17 cellular contexts compared by ENCODE assay signal in genomic region chr19:29302002-29302928, GRCh38.
A peak's percentile ranks its signal among the peaks of the same experiment; 100 is the strongest.
DNase-seq lines count a peak whose midpoint lies in the region; ATAC-seq and TF ChIP-seq lines count a peak whose summit lies in the region.
"Had no signal": no experiment of that assay in that cellular context is flagged by ENCODE, and none has a peak within 500 bp of the region (broad histone marks: within the 10 kb centered on the region; RNA-seq: fewer than 3 reads in every experiment).

No MANE protein-coding gene starts in this region.

- peak; percentile 57 for ATAC-seq in activated CD4-positive, alpha-beta T cell treated with anti-CD3 and anti-CD28 coated beads for 36 hours
- no peak for ATAC-seq in HG03460 (IDR thresholded peaks at IDR 0.05; ENCODE audit: unreplicated experiment)
- ATAC-seq in omental fat pad (ENCODE audit: low FRiP score) = no peak
- ATAC-seq: PC-3 had no signal

- H3K36me3 ChIP-seq in BLaER1 treated with 17β-estradiol and CSF1 and Interleukin-3, amounts not matched to agents 10 nM and 100 nM = no peaks in the 10 kb centered on the region

- 0 out of 22 replicates have a peak, but pooled peaks cover 0 to 7% (median 0%) of the 10 kb centered on the region in 11 experiments for H3K9me3 ChIP-seq in BLaER1 treated with 17β-estradiol and CSF1 and Interleukin-3, amounts not matched to agents 10 nM and 100 nM (replicated peaks in 1 of 11)
- H3K9me3 ChIP-seq: SK-N-SH had no signal

- H3K9me3 Mint-ChIP-seq in activated CD4-positive, alpha-beta T cell treated with anti-CD3 and anti-CD28 coated beads for 36 hours (ENCODE audit: low read depth) = no peaks in the 10 kb centered on the region
- no peaks in the 10 kb centered on the region for H3K9me3 Mint-ChIP-seq in activated CD4-positive, alpha-beta memory T cell treated with anti-CD3 and anti-CD28 coated beads for 36 hours

- no peak overlapping the region for H3K27ac ChIP-seq in BLaER1 treated with 17β-estradiol and CSF1 and Interleukin-3, amounts not matched to agents 10 nM and 100 nM
- H3K27ac ChIP-seq: C4-2B had no signal

- POLR2A ChIA-PET in activated CD4-positive, alpha-beta T cell treated with anti-CD3 and anti-CD28 coated beads for 36 hours (lab: Charles Lee) = interaction anchor here (0.6 kb wide), 1 partner anchor 385 kb away, joined by 3 read pairs; no protein-coding TSS in a partner anchor
- POLR2A ChIA-PET in activated CD4-positive, alpha-beta memory T cell treated with anti-CD3 and anti-CD28 coated beads for 36 hours (lab: Charles Lee) = no interaction called here

- TF ChIP-seq CTCF in omental fat pad (IDR thresholded peaks at IDR 0.05) = no peak

- no peaks in the 10 kb centered on the region for H3K36me3 Mint-ChIP-seq in activated CD4-positive, alpha-beta T cell treated with anti-CD3 and anti-CD28 coated beads for 36 hours (ENCODE audit: low read depth)
- no peaks in the 10 kb centered on the region for H3K36me3 Mint-ChIP-seq in activated CD4-positive, alpha-beta memory T cell treated with anti-CD3 and anti-CD28 coated beads for 36 hours
- H3K36me3 Mint-ChIP-seq: IgD-negative memory B cell had no signal

- H3K4me3 ChIP-seq in BLaER1 treated with 17β-estradiol and CSF1 and Interleukin-3, amounts not matched to agents 10 nM and 100 nM = no peak overlapping the region

- CTCF ChIA-PET in activated CD4-positive, alpha-beta T cell treated with anti-CD3 and anti-CD28 coated beads for 36 hours (lab: Charles Lee) = interaction anchor here (1.7 kb wide), 1 partner anchor 46 kb away, joined by 4 read pairs; no protein-coding TSS in a partner anchor
- CTCF ChIA-PET in activated CD4-positive, alpha-beta memory T cell treated with anti-CD3 and anti-CD28 coated beads for 36 hours (lab: Charles Lee) = interaction anchor here (0.5 kb wide), 1 partner anchor 423 kb away, joined by 3 read pairs; no protein-coding TSS in a partner anchor

- no peaks in the 10 kb centered on the region for H3K4me1 Mint-ChIP-seq in activated CD4-positive, alpha-beta T cell treated with anti-CD3 and anti-CD28 coated beads for 36 hours
- no peaks in the 10 kb centered on the region for H3K4me1 Mint-ChIP-seq in activated CD4-positive, alpha-beta memory T cell treated with anti-CD3 and anti-CD28 coated beads for 36 hours (ENCODE audit: low read depth)
- H3K4me1 Mint-ChIP-seq: IgD-negative memory B cell had no signal

- H3K4me2 ChIP-seq in BLaER1 treated with 17β-estradiol and CSF1 and Interleukin-3, amounts not matched to agents 10 nM and 100 nM = peak overlapping the region in 7 of 11 experiments; percentile 3 to 28 (median 9); a peak in 7 of 22 replicates
- H3K4me2 ChIP-seq: SK-N-SH had no signal

- no peak overlapping the region for H3K27ac Mint-ChIP-seq in activated CD4-positive, alpha-beta T cell treated with anti-CD3 and anti-CD28 coated beads for 36 hours
- no peak overlapping the region for H3K27ac Mint-ChIP-seq in activated CD4-positive, alpha-beta memory T cell treated with anti-CD3 and anti-CD28 coated beads for 36 hours
- H3K27ac Mint-ChIP-seq: IgD-negative memory B cell had no signal

- H3K27me3 Mint-ChIP-seq in activated CD4-positive, alpha-beta T cell treated with anti-CD3 and anti-CD28 coated beads for 36 hours = peaks cover 19% of the 10 kb centered on the region
- peaks cover 7% of the 10 kb centered on the region for H3K27me3 Mint-ChIP-seq in activated CD4-positive, alpha-beta memory T cell treated with anti-CD3 and anti-CD28 coated beads for 36 hours

- peaks cover 0 to 9% (median 0%) of the 10 kb centered on the region in 10 experiments; a peak in 5 of 20 replicates for H3K4me1 ChIP-seq in BLaER1 treated with 17β-estradiol and CSF1 and Interleukin-3, amounts not matched to agents 10 nM and 100 nM

- DNase-seq in activated CD4-positive, alpha-beta T cell treated with anti-CD3 and anti-CD28 coated beads for 36 hours = peak; percentile 36
- DNase-seq in activated CD4-positive, alpha-beta T cell treated with anti-CD3 and anti-CD28 coated beads, Interleukin-2, amount 50 U/mL, for 4 hours = no peak
- DNase-seq in activated CD4-positive, alpha-beta memory T cell treated with anti-CD3 and anti-CD28 coated beads for 36 hours = peak; percentile 24
- peak; percentile 24 for DNase-seq in posterior vena cava (ENCODE audit: low spot score)
- DNase-seq in SK-N-DZ (ENCODE audit: low spot score) = no peak
- no peak for DNase-seq in omental fat pad (ENCODE audit: low spot score)
- DNase-seq: 8988T, HCEC 1CT, NCI-H1436 treated with DMSO at 0.1 percent for 48 hours, NCI-H2227 treated with DMSO at 0.1 percent for 48 hours, NCI-H524 treated with DMSO at 0.1 percent for 48 hours, PC-3, SK-N-SH had no signal

- intact Hi-C loops in activated CD4-positive, alpha-beta T cell treated with anti-CD3 and anti-CD28 coated beads for 36 hours (cut with DNase I, micrococcal nuclease) = loop anchor here in 1 of 2 experiments (10.0 kb wide), 1 partner anchor 223 kb away; the partner anchor contains the start of gene VSTM2B
- intact Hi-C loops in activated CD4-positive, alpha-beta memory T cell treated with anti-CD3 and anti-CD28 coated beads for 36 hours (cut with micrococcal nuclease) = no loop called here
- intact Hi-C loops in posterior vena cava (cut with DNase I) = no loop called here

- no peak overlapping the region for H3K9ac ChIP-seq in BLaER1 treated with 17β-estradiol and CSF1 and Interleukin-3, amounts not matched to agents 10 nM and 100 nM
- H3K9ac ChIP-seq: SK-N-SH had no signal

- no peak overlapping the region for H3K4me3 Mint-ChIP-seq in activated CD4-positive, alpha-beta T cell treated with anti-CD3 and anti-CD28 coated beads for 36 hours
- H3K4me3 Mint-ChIP-seq in activated CD4-positive, alpha-beta memory T cell treated with anti-CD3 and anti-CD28 coated beads for 36 hours = no peak overlapping the region
- H3K4me3 Mint-ChIP-seq: IgD-negative memory B cell had no signal

- H4K20me1 ChIP-seq in BLaER1 treated with 17β-estradiol and CSF1 and Interleukin-3, amounts not matched to agents 10 nM and 100 nM = no peaks in the 10 kb centered on the region

- no peaks in the 10 kb centered on the region for H3K27me3 ChIP-seq in BLaER1 treated with 17β-estradiol and CSF1 and Interleukin-3, amounts not matched to agents 10 nM and 100 nM

Comparison
In these comparisons a context has a peak if more than half of its experiments do, and no peak if none do; other contexts are left out.
1. DNase-seq: peak in activated CD4-positive, alpha-beta T cell treated with anti-CD3 and anti-CD28 coated beads for 36 hours (single experiment), activated CD4-positive, alpha-beta memory T cell treated with anti-CD3 and anti-CD28 coated beads for 36 hours (single experiment) and posterior vena cava (single experiment); none in activated CD4-positive, alpha-beta T cell treated with anti-CD3 and anti-CD28 coated beads, Interleukin-2, amount 50 U/mL, for 4 hours (0 of 2), SK-N-DZ (single experiment) and omental fat pad (single experiment).